Comparison of ENCODE assay signal across 11 cellular contexts in genomic region chr14:33943081-33943480, GRCh38. TPM values are rescaled to one million over a fixed set of nuclear protein-coding genes. Genes with fewer than 3 reads are reported as not detected.
DNase-seq lines count a peak whose midpoint lies in the region; ATAC-seq and TF ChIP-seq lines count a peak whose summit lies in the region.
"Had no signal": no experiment of that assay in that cellular context is flagged by ENCODE, and none has a peak within 500 bp of the region (broad histone marks: within the 10 kb centered on the region; RNA-seq: fewer than 3 reads in every experiment).

No MANE protein-coding gene starts in this region.

- no peaks in the 10 kb centered on the region for H3K9me3 ChIP-seq in Peyer's patch
- H3K9me3 ChIP-seq in mesenchymal stem cell (ENCODE audit: control insufficient read depth, low read length) = no peaks in the 10 kb centered on the region

- no peak overlapping the region for H3K9ac ChIP-seq in mesenchymal stem cell (ENCODE audit: low read length)
- H3K9ac ChIP-seq: parathyroid adenoma had no signal

- H3K27me3 ChIP-seq in Peyer's patch = no peaks in the 10 kb centered on the region
- H3K27me3 ChIP-seq in mesenchymal stem cell (ENCODE audit: control insufficient read depth in 1 of 2, insufficient read depth in 1 of 2, low read length in 2 of 2) = no peaks in the 10 kb centered on the region

- H3K18ac ChIP-seq in mesenchymal stem cell (ENCODE audit: low read depth in 1 of 2, low read length in 2 of 2) = no peak overlapping the region

- H3K36me3 ChIP-seq in Peyer's patch (no peaks in the 10 kb centered on the region), mesenchymal stem cell (ENCODE audit: control insufficient read depth in 1 of 2, insufficient read depth in 2 of 2, low read depth in 1 of 2, low read length in 2 of 2) (no peaks in the 10 kb centered on the region)
- H3K36me3 ChIP-seq: WERI-Rb-1 had no signal

- H3K27ac ChIP-seq in Peyer's patch (peak overlapping the region in 2 of 4 donors; percentile 53 to 82), mesenchymal stem cell (ENCODE audit: low read length, poor library complexity, severe bottlenecking) (no peak overlapping the region)
- H3K27ac ChIP-seq: parathyroid adenoma, WERI-Rb-1 had no signal

- H3K4me2 ChIP-seq in mesenchymal stem cell (ENCODE audit: low read length, poor library complexity, severe bottlenecking) = peak overlapping the region; percentile 5

- H2BK15ac ChIP-seq in mesenchymal stem cell (ENCODE audit: low read depth, poor library complexity, severe bottlenecking) = no peak overlapping the region

- no peak overlapping the region for H2AFZ ChIP-seq in mesenchymal stem cell (ENCODE audit: low read depth, low read length)
- H2AFZ ChIP-seq: parathyroid adenoma had no signal

- H3K14ac ChIP-seq in mesenchymal stem cell (ENCODE audit: low read length in 2 of 2) = no peak overlapping the region

- H2BK5ac ChIP-seq in mesenchymal stem cell (ENCODE audit: low read depth, low read length, poor library complexity, severe bottlenecking) = no peak overlapping the region

- H3K4me3 ChIP-seq in Peyer's patch = peak overlapping the region in 1 of 4 donors; percentile 7
- no peak overlapping the region for H3K4me3 ChIP-seq in mesenchymal stem cell (ENCODE audit: insufficient read depth in 1 of 2, low read depth in 1 of 2, low read length in 2 of 2)

- no peak overlapping the region for H3K23ac ChIP-seq in mesenchymal stem cell (ENCODE audit: low read length in 2 of 2)

- H3K4me3 Mint-ChIP-seq in activated naive CD4-positive, alpha-beta T cell treated with anti-CD3 and anti-CD28 coated beads, Interleukin-2, amount 10 ng/mL, durations not matched to agents 7 days and 5 days = no peak overlapping the region

- H3K4ac ChIP-seq in mesenchymal stem cell (ENCODE audit: low read depth in 1 of 2, low read length in 2 of 2) = no peak overlapping the region

- H2BK12ac ChIP-seq in mesenchymal stem cell (ENCODE audit: low read length in 2 of 2) = no peak overlapping the region

- in situ Hi-C loops in Caki2 (cut with HindIII; ENCODE audit: low pct_unique_long_range_greater_than_20kb, low sequenced_read_pairs) = no loop called here
- in situ Hi-C loops in GM13976 (cut with MboI; ENCODE audit: low sequenced_read_pairs, unreplicated experiment) = no loop called here

- H3K27me3 Mint-ChIP-seq in activated naive CD4-positive, alpha-beta T cell treated with anti-CD3 and anti-CD28 coated beads, Interleukin-2, amount 10 ng/mL, durations not matched to agents 7 days and 5 days = peaks cover 34% of the 10 kb centered on the region

- H4K91ac ChIP-seq in mesenchymal stem cell (ENCODE audit: low read length) = no peak overlapping the region

- H4K8ac ChIP-seq in mesenchymal stem cell (ENCODE audit: low read length) = no peak overlapping the region

- no peak overlapping the region for H2AK5ac ChIP-seq in mesenchymal stem cell (ENCODE audit: low read length, severe bottlenecking)

- ATAC-seq in HG02798 (IDR thresholded peaks at IDR 0.05; ENCODE audit: poor library complexity, unreplicated experiment) = no peak
- ATAC-seq in HG02763 (IDR thresholded peaks at IDR 0.05; ENCODE audit: unreplicated experiment) = no peak

- H3K36me3 Mint-ChIP-seq in activated naive CD4-positive, alpha-beta T cell treated with anti-CD3 and anti-CD28 coated beads, Interleukin-2, amount 10 ng/mL, durations not matched to agents 7 days and 5 days = peaks cover 4% of the 10 kb centered on the region

- peaks cover 8% of the 10 kb centered on the region for H3K4me1 Mint-ChIP-seq in activated naive CD4-positive, alpha-beta T cell treated with anti-CD3 and anti-CD28 coated beads, Interleukin-2, amount 10 ng/mL, durations not matched to agents 7 days and 5 days

- TF ChIP-seq POLR2A in Peyer's patch (IDR thresholded peaks at IDR 0.05) = no peak

- CTCF ChIA-PET in activated naive CD4-positive, alpha-beta T cell treated with anti-CD3 and anti-CD28 coated beads, Interleukin-2, amount 10 ng/mL, durations not matched to agents 7 days and 5 days (lab: Charles Lee) = no interaction called here

- WGBS in mesenchymal stem cell = 88% methylated on average over 5 of the region's 5 CpGs

- peaks cover 0 to 68% (median 0%) of the 10 kb centered on the region in 4 donors for H3K4me1 ChIP-seq in Peyer's patch
- H3K4me1 ChIP-seq in mesenchymal stem cell (ENCODE audit: control insufficient read depth, insufficient read depth, low read depth, low read length) = no peaks in the 10 kb centered on the region
- H3K4me1 ChIP-seq: parathyroid adenoma had no signal

- no peak overlapping the region for H2BK120ac ChIP-seq in mesenchymal stem cell (ENCODE audit: low read depth, low read length)

- no peak for TF ChIP-seq CTCF in Peyer's patch (IDR thresholded peaks at IDR 0.05)
- TF ChIP-seq CTCF in GM13976 (IDR thresholded peaks at IDR 0.05; ENCODE audit: borderline replicate concordance, control extremely low read depth, extremely low read depth, insufficient read depth, missing control alignments) = no peak

- DNase-seq in Caki2 (ENCODE audit: low read depth) (peak; percentile 63), NCI-H1436 (lab: John Stamatoyannopoulos, UW) (peak; percentile 54), Peyer's patch (peak in 2 of 3 donors; percentile 58 to 66), mesenchymal stem cell (no peak), GM13976 (ENCODE audit: low spot score) (no peak)
- DNase-seq in activated naive CD4-positive, alpha-beta T cell treated with anti-CD3 and anti-CD28 coated beads, Interleukin-2, amount 10 ng/mL, durations not matched to agents 7 days and 5 days = no peak
- DNase-seq: activated naive CD4-positive, alpha-beta T cell; WERI-Rb-1 had no signal

- H3K27ac Mint-ChIP-seq in activated naive CD4-positive, alpha-beta T cell treated with anti-CD3 and anti-CD28 coated beads, Interleukin-2, amount 10 ng/mL, durations not matched to agents 7 days and 5 days = no peak overlapping the region

- no peaks in the 10 kb centered on the region for H3K9me3 Mint-ChIP-seq in activated naive CD4-positive, alpha-beta T cell treated with anti-CD3 and anti-CD28 coated beads, Interleukin-2, amount 10 ng/mL, durations not matched to agents 7 days and 5 days

- no peaks in the 10 kb centered on the region for H3K79me1 ChIP-seq in mesenchymal stem cell (replicated peaks; ENCODE audit: low read length, poor library complexity, severe bottlenecking)

RNA-seq across cellular contexts. Expression of gene EGLN3, which starts 7.8 kb away (rescaled TPM):
- total RNA-seq in Caki2 (2014; rRNA removed; shearing (Covaris generic); ENCODE audit: low replicate concordance) = 79.5 and 82.0 TPM in 2 replicates
- 10 to 100 TPM; 14.0 to 82.9 (median 56.2) TPM for total RNA-seq in Peyer's patch
- polyA plus RNA-seq in mesenchymal stem cell (2013, experiment 1 of 2) = 0.28 TPM
- 0.25 TPM for polyA plus RNA-seq in mesenchymal stem cell (2013, experiment 2 of 2)

Comparison
In these comparisons a context has a peak if more than half of its experiments do, and no peak if none do; other contexts are left out.
1. DNase-seq: peak in Caki2 (single experiment), NCI-H1436 (single experiment) and Peyer's patch (2 of 3); none in mesenchymal stem cell (single experiment), GM13976 (single experiment) and activated naive CD4-positive, alpha-beta T cell treated with anti-CD3 and anti-CD28 coated beads, Interleukin-2, amount 10 ng/mL, durations not matched to agents 7 days and 5 days (single experiment).